Comparison of ENCODE assay signal across 11 cellular contexts in genomic region chr1:109298666-109299086, GRCh38. TPM values are rescaled to one million over a fixed set of nuclear protein-coding genes. Genes with fewer than 3 reads are reported as not detected.
DNase-seq lines count a peak whose midpoint lies in the region; ATAC-seq and TF ChIP-seq lines count a peak whose summit lies in the region.
"Had no signal": no experiment of that assay in that cellular context is flagged by ENCODE, and none has a peak within 500 bp of the region (broad histone marks: within the 10 kb centered on the region; RNA-seq: fewer than 3 reads in every experiment).

No MANE protein-coding gene starts in this region.

- H3K4me1 ChIP-seq in spleen, result peaks cover 0 to 43% (median 23%) of the 10 kb centered on the region in 6 donors

- DNase-seq in HEK293T (ENCODE audit: extremely low spot score), result no peak
- peak; percentile 53 for DNase-seq in astrocyte of the hippocampus (ENCODE audit: low read depth, low spot score)
- peak; percentile 97 for DNase-seq in islet precursor cell
- DNase-seq in spleen, result no peak
- no peak for DNase-seq in GDM1 (lab: John Stamatoyannopoulos, UW)
- DNase-seq in activated effector memory CD4-positive, alpha-beta T cell treated with anti-CD3 and anti-CD28 coated beads, Interleukin-2, amount 50 U/mL, for 16 hours, result no peak
- DNase-seq: cortex of kidney had no signal

- H3K36me3 ChIP-seq in spleen, result no peaks in the 10 kb centered on the region

- H3K27ac ChIP-seq in spleen, result peak overlapping the region in 5 of 8 donors; percentile 4 to 38 (median 13)

- no peak overlapping the region for H3K4me3 ChIP-seq in spleen

- H3K9me3 ChIP-seq in spleen, result no peaks in the 10 kb centered on the region

- TF ChIP-seq POLR2A in spleen (IDR thresholded peaks at IDR 0.05), result no peak

- ATAC-seq in HG02588 (IDR thresholded peaks at IDR 0.05; ENCODE audit: unreplicated experiment) (no peak), GM21528 (IDR thresholded peaks at IDR 0.05; ENCODE audit: low FRiP score, unreplicated experiment) (no peak)

- peaks cover 0 to 15% (median 0%) of the 10 kb centered on the region in 7 donors for H3K27me3 ChIP-seq in spleen (replicated peaks in 1 of 7)

- no peak for TF ChIP-seq CTCF in spleen (IDR thresholded peaks at IDR 0.05 in 8 of 11, conservative IDR thresholded peaks at IDR 0.05 in 3 of 11)

- CTCF ChIA-PET in HEK293T (lab: Yijun Ruan, JAX), result no interaction called here

- 29 to 68% (median 55%) methylated on average over 5 of the region's 5 CpGs for WGBS in spleen, 5 donors

- intact Hi-C loops in spleen (cut with DNase I; ENCODE audit: low total_unique reads), result no loop called here

- POLR2A ChIA-PET in HEK293T (lab: Yijun Ruan, JAX), result no interaction called here

TF ChIP-seq in HEK293T, 16 proteins besides CTCF, POLR2A, EP300 and RAD21:
- TF ChIP-seq FOXK2 (IDR thresholded peaks at IDR 0.05) (no peak), FOXA1 (IDR thresholded peaks at IDR 0.05) (no peak), TARDBP (IDR thresholded peaks at IDR 0.05) (no peak), NFRKB (IDR thresholded peaks at IDR 0.05) (no peak), ARNT (IDR thresholded peaks at IDR 0.05) (no peak), L3MBTL2 (conservative IDR thresholded peaks at IDR 0.05) (peak; percentile 52; the same call in 1 of the 2 replicates), PKNOX1 (IDR thresholded peaks at IDR 0.05) (no peak)

RNA-seq across cellular contexts. Expression of gene MYBPHL, which starts 8.1 kb away (rescaled TPM):
- not detected for total RNA-seq in spleen
- not detected for polyA plus RNA-seq in spleen
- total RNA-seq: T-helper 2 cell treated with Interferon-gamma antibody and Interleukin-4, amounts not matched to agents 100 ng/mL and 5 ng/mL, for 36 hours; urinary bladder had no signal

RNA-seq across cellular contexts. Expression of gene PSRC1, which starts 15.7 kb away (rescaled TPM):
- 1 to 10 TPM; 2.0 to 9.3 (median 3.1) TPM for total RNA-seq in spleen
- polyA plus RNA-seq in spleen, result 1 to 10 TPM; 3.5 to 3.9 (median 3.5) TPM

RNA-seq across cellular contexts. Expression of gene CELSR2, which starts 49.3 kb away (rescaled TPM):
- 1 to 10 TPM in 5 of 7 donors, under 1 TPM in 2; 0.79 to 2.9 (median 1.4) TPM for total RNA-seq in spleen
- polyA plus RNA-seq in spleen, result under 1 TPM; 0.20 to 0.54 (median 0.46) TPM

Comparison
In these comparisons a context has a peak if more than half of its experiments do, and no peak if none do; other contexts are left out.
1. DNase-seq: peak in astrocyte of the hippocampus (single experiment) and islet precursor cell (single experiment); none in HEK293T (single experiment), spleen (single experiment), GDM1 (single experiment) and activated effector memory CD4-positive, alpha-beta T cell treated with anti-CD3 and anti-CD28 coated beads, Interleukin-2, amount 50 U/mL, for 16 hours (single experiment).